ENCODE assay signal across 18 cellular contexts in genomic region chr16:49618955-49619354, GRCh38.
DNase-seq lines count a peak whose midpoint lies in the region; ATAC-seq, FAIRE-seq and TF ChIP-seq lines count a peak whose summit lies in the region.
"Had no signal": no experiment of that assay in that cellular context is flagged by ENCODE, and none has a peak within 500 bp of the region (broad histone marks: within the 10 kb centered on the region; RNA-seq: fewer than 3 reads in every experiment).

No MANE protein-coding gene starts in this region.

- RAD21 ChIA-PET in GM12878 (lab: Charles Lee; ENCODE audit: unreplicated experiment) = no interaction called here

- H3F3A ChIP-seq in smooth muscle cell (ENCODE audit: low read depth) = peaks cover 8% of the 10 kb centered on the region

- SMC1A ChIA-PET in GM12878 (lab: Charles Lee; ENCODE audit: uncharacterized antibody, unreplicated experiment) = no interaction called here

- TF ChIP-seq RAD21 in GM12878 (IDR thresholded peaks at IDR 0.05; ENCODE audit: insufficient read depth, low read depth, low read length) = no peak

- H3K27ac Mint-ChIP-seq in endodermal cell = no peak overlapping the region
- H3K27ac Mint-ChIP-seq: CD8-positive, alpha-beta memory T cell had no signal

- BruUV-seq in GM12878 (replicated peaks; lab: Mats Ljungman, UMichigan) = no TSS peak

- H3K9me3 Mint-ChIP-seq in endodermal cell = peaks cover 2% of the 10 kb centered on the region
- H3K9me3 Mint-ChIP-seq: CD8-positive, alpha-beta memory T cell had no signal

- no peak for TF ChIP-seq CTCF in GM12878 (IDR thresholded peaks at IDR 0.05 in 2 of 3, conservative IDR thresholded peaks at IDR 0.05 in 1 of 3; ENCODE audit: control insufficient read depth in 2 of 3, extremely low read depth in 1 of 3, insufficient read depth in 1 of 3, low read depth in 3 of 3, low read length in 3 of 3)
- TF ChIP-seq CTCF in endodermal cell (conservative IDR thresholded peaks at IDR 0.05) = no peak
- TF ChIP-seq CTCF in smooth muscle cell (IDR thresholded peaks at IDR 0.05; ENCODE audit: borderline replicate concordance, insufficient read depth, poor library complexity, severe bottlenecking) = no peak

- no peak overlapping the region for H3K4me3 Mint-ChIP-seq in endodermal cell
- H3K4me3 Mint-ChIP-seq: CD8-positive, alpha-beta memory T cell had no signal

- DNase-seq in GM12878 (ENCODE audit: low read depth, low spot score) (no peak), endodermal cell (peak; percentile 7), smooth muscle cell (lab: John Stamatoyannopoulos, UW; ENCODE audit: unreplicated experiment) (no peak), ureter (ENCODE audit: low spot score) (peak; percentile 7)
- DNase-seq: AML-193; Caco-2; CD8-positive, alpha-beta memory T cell; DMS53; GF-D8; GOT3 had no signal

- no peak for TF ChIP-seq POLR2A in GM12878 (IDR thresholded peaks at IDR 0.05; ENCODE audit: low read depth, low read length)

- H2AFZ ChIP-seq in GM12878 (ENCODE audit: control insufficient read depth, low read depth, low read length) (no peak overlapping the region), smooth muscle cell (ENCODE audit: low read depth) (no peak overlapping the region)

- in situ Hi-C loops in GM12878 (cut with MboI) = no loop called here

- TF ChIP-seq EP300 in GM12878 (IDR thresholded peaks at IDR 0.05; ENCODE audit: borderline replicate concordance in 1 of 2, control insufficient read depth in 1 of 2, low read depth in 2 of 2, low read length in 2 of 2) = no peak

- H3K27me3 ChIP-seq in GM12878 (replicated peaks in 1 of 2; ENCODE audit: control insufficient read depth in 2 of 2, insufficient read depth in 2 of 2, low read length in 1 of 2) = peaks cover 0 to 1% of the 10 kb centered on the region in 2 experiments; a peak in 2 of 4 replicates
- no peaks in the 10 kb centered on the region for H3K27me3 ChIP-seq in endodermal cell (ENCODE audit: control insufficient read depth, insufficient read depth, low read length, poor library complexity, severe bottlenecking)
- H3K27me3 ChIP-seq in smooth muscle cell (ENCODE audit: low read depth) = no peaks in the 10 kb centered on the region
- H3K27me3 ChIP-seq: BLaER1 had no signal

- H3K4me1 Mint-ChIP-seq in endodermal cell = peaks cover 4% of the 10 kb centered on the region
- H3K4me1 Mint-ChIP-seq: CD8-positive, alpha-beta memory T cell had no signal

- WGBS in GM12878 (ENCODE audit: insufficient coverage, insufficient replicate concordance, low lambda C conversion rate, missing lambda C conversion rate) = 36% methylated on average over 3 of the region's 3 CpGs
- 94% methylated on average over 2 of the region's 3 CpGs; no CpG with 5 or more reads in 1 of the 2 experiments for WGBS in endodermal cell (ENCODE audit: insufficient coverage in 1 of 2, insufficient read length in 1 of 2), 2 experiments
- WGBS in smooth muscle cell (ENCODE audit: low lambda C conversion rate) = 76% methylated on average over 3 of the region's 3 CpGs

- H3K79me2 ChIP-seq in GM12878 (ENCODE audit: control insufficient read depth, insufficient read depth, low read length) = no peaks in the 10 kb centered on the region
- H3K79me2 ChIP-seq in smooth muscle cell (ENCODE audit: low read depth) = no peaks in the 10 kb centered on the region

- POLR2A ChIA-PET in GM12878 (lab: Charles Lee) = no interaction called here

- H3K9ac ChIP-seq in GM12878 (ENCODE audit: control insufficient read depth, insufficient read depth, low read length) (no peak overlapping the region), endodermal cell (ENCODE audit: extremely low read depth, low read length, poor library complexity, severe bottlenecking) (no peak overlapping the region), smooth muscle cell (ENCODE audit: low read depth) (no peak overlapping the region)
- H3K9ac ChIP-seq: BLaER1 had no signal

- intact Hi-C loops in GM12878 (cut with micrococcal nuclease; ENCODE audit: unreplicated experiment) = no loop called here

- CTCF ChIA-PET in GM12878 (lab: Yijun Ruan, JAX) = no interaction called here

- no peaks in the 10 kb centered on the region for H3K36me3 ChIP-seq in GM12878 (ENCODE audit: control insufficient read depth in 2 of 2, insufficient read depth in 2 of 2, low read length in 1 of 2)
- no peaks in the 10 kb centered on the region for H3K36me3 ChIP-seq in endodermal cell (ENCODE audit: control insufficient read depth, insufficient read depth, low read length)
- no peaks in the 10 kb centered on the region for H3K36me3 ChIP-seq in smooth muscle cell (ENCODE audit: low read depth)
- H3K36me3 ChIP-seq: HAP-1 had no signal

- H3K4me2 ChIP-seq in GM12878 (ENCODE audit: control insufficient read depth, insufficient read depth) = no peak overlapping the region
- H3K4me2 ChIP-seq in smooth muscle cell = no peak overlapping the region
- H3K4me2 ChIP-seq: A549, BLaER1 had no signal

- H3K4me3 ChIP-seq in GM12878 (0 out of 2 replicates have a peak overlapping the region, but pooled peaks have one; percentile 1), endodermal cell (ENCODE audit: low read length) (no peak overlapping the region), smooth muscle cell (no peak overlapping the region)
- H3K4me3 ChIP-seq: A549, BLaER1, HAP-1 had no signal

- no peak overlapping the region for H3K27ac ChIP-seq in GM12878 (ENCODE audit: control insufficient read depth, insufficient read depth)
- no peak overlapping the region for H3K27ac ChIP-seq in endodermal cell (ENCODE audit: low read depth, low read length)
- peak overlapping the region; percentile 90 for H3K27ac ChIP-seq in smooth muscle cell (ENCODE audit: low read depth)
- H3K27ac ChIP-seq: BLaER1 had no signal

- H4K20me1 ChIP-seq in GM12878 (ENCODE audit: control insufficient read depth, insufficient read depth) = no peaks in the 10 kb centered on the region
- no peaks in the 10 kb centered on the region for H4K20me1 ChIP-seq in smooth muscle cell (ENCODE audit: low read depth)

- H3K9me3 ChIP-seq in GM12878 (replicated peaks; ENCODE audit: control insufficient read depth, insufficient read depth, low read length) (peaks cover 7% of the 10 kb centered on the region; the same call in 2 of the 3 replicates), endodermal cell (ENCODE audit: control insufficient read depth, low read length) (peaks cover 12% of the 10 kb centered on the region), smooth muscle cell (replicated peaks; ENCODE audit: low read depth) (no peaks in the 10 kb centered on the region)
- H3K9me3 ChIP-seq: A549, Caco-2, HAP-1 had no signal

- H3K36me3 Mint-ChIP-seq in endodermal cell (ENCODE audit: low read depth) = peaks cover 8% of the 10 kb centered on the region
- H3K36me3 Mint-ChIP-seq: CD8-positive, alpha-beta memory T cell had no signal

- ATAC-seq in GM12878 (no peak), GM18502 (IDR thresholded peaks at IDR 0.05; ENCODE audit: poor library complexity, unreplicated experiment) (no peak), GM19455 (IDR thresholded peaks at IDR 0.05; ENCODE audit: unreplicated experiment) (no peak), HG02981 (IDR thresholded peaks at IDR 0.05; ENCODE audit: unreplicated experiment) (no peak)
- ATAC-seq: A549 had no signal

- H3K27me3 Mint-ChIP-seq in endodermal cell (ENCODE audit: insufficient read depth) = no peaks in the 10 kb centered on the region

- H3K4me1 ChIP-seq in GM12878 (ENCODE audit: control insufficient read depth, insufficient read depth, low read length) (no peaks in the 10 kb centered on the region), endodermal cell (ENCODE audit: control insufficient read depth, insufficient read depth, low read length) (no peaks in the 10 kb centered on the region), smooth muscle cell (ENCODE audit: low read depth) (peaks cover 12% of the 10 kb centered on the region)
- H3K4me1 ChIP-seq: HAP-1 had no signal

- no peak for FAIRE-seq in GM12878 (lab: Jason Lieb, UNC)
- FAIRE-seq: A549, GM18507, HTR-8/SVneo had no signal

TF ChIP-seq in GM12878, 131 proteins besides CTCF, POLR2A, EP300 and RAD21 (continues in another document):
- TF ChIP-seq CHD1 (IDR thresholded peaks at IDR 0.05; ENCODE audit: low read depth, low read length) (no peak), RCOR1 (conservative IDR thresholded peaks at IDR 0.05; ENCODE audit: low read depth, low read length) (no peak), CHD2 (IDR thresholded peaks at IDR 0.05; ENCODE audit: borderline replicate concordance, low read depth, low read length) (no peak), ZNF622 (IDR thresholded peaks at IDR 0.05) (no peak), EED (IDR thresholded peaks at IDR 0.05; ENCODE audit: low read depth) (no peak)
- TF ChIP-seq, protein P1, sequence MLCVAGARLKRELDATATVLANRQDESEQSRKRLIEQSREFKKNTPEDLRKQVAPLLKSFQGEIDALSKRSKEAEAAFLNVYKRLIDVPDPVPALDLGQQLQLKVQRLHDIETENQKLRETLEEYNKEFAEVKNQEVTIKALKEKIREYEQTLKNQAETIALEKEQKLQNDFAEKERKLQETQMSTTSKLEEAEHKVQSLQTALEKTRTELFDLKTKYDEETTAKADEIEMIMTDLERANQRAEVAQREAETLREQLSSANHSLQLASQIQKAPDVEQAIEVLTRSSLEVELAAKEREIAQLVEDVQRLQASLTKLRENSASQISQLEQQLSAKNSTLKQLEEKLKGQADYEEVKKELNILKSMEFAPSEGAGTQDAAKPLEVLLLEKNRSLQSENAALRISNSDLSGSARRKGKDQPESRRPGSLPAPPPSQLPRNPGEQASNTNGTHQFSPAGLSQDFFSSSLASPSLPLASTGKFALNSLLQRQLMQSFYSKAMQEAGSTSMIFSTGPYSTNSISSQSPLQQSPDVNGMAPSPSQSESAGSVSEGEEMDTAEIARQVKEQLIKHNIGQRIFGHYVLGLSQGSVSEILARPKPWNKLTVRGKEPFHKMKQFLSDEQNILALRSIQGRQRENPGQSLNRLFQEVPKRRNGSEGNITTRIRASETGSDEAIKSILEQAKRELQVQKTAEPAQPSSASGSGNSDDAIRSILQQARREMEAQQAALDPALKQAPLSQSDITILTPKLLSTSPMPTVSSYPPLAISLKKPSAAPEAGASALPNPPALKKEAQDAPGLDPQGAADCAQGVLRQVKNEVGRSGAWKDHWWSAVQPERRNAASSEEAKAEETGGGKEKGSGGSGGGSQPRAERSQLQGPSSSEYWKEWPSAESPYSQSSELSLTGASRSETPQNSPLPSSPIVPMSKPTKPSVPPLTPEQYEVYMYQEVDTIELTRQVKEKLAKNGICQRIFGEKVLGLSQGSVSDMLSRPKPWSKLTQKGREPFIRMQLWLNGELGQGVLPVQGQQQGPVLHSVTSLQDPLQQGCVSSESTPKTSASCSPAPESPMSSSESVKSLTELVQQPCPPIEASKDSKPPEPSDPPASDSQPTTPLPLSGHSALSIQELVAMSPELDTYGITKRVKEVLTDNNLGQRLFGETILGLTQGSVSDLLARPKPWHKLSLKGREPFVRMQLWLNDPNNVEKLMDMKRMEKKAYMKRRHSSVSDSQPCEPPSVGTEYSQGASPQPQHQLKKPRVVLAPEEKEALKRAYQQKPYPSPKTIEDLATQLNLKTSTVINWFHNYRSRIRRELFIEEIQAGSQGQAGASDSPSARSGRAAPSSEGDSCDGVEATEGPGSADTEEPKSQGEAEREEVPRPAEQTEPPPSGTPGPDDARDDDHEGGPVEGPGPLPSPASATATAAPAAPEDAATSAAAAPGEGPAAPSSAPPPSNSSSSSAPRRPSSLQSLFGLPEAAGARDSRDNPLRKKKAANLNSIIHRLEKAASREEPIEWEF (IDR thresholded peaks at IDR 0.05; ENCODE audit: insufficient replicate concordance, low read depth, low read length) = no peak

Comparison
In these comparisons a context has a peak if more than half of its experiments do, and no peak if none do; other contexts are left out.
1. DNase-seq: peak in endodermal cell (single experiment) and ureter (single experiment); none in GM12878 (single experiment) and smooth muscle cell (single experiment).